ENCODE assay signal across 22 cellular contexts in the genomic region with DNA sequence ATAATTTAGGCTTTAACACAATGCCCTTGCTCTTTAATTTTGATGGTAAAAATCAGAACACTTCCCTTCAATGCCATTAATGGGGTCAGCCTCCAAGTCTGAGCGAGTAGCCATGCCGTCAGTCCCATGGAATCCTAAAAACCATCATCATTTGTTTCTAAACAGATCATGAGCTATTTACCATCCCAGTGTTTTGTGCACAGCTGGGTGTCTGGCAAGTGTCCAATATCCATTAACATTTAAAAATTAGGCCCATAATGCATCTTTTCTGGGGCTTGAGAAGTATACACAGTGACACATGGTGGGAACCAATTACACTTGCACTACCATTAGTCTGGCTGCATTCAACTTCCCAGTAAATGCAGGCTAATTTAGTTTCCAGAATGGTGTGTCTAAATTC.
A peak's percentile ranks its signal among the peaks of the same experiment; 100 is the strongest.
DNase-seq lines count a peak whose midpoint lies in the region; ATAC-seq and TF ChIP-seq lines count a peak whose summit lies in the region.
"Had no signal": no experiment of that assay in that cellular context is flagged by ENCODE, and none has a peak within 500 bp of the region (broad histone marks: within the 10 kb centered on the region; RNA-seq: fewer than 3 reads in every experiment).

No MANE protein-coding gene starts in this region.

- H3K4me1 Mint-ChIP-seq in osteocyte (ENCODE audit: unreplicated experiment) = peaks cover 42% of the 10 kb centered on the region
- H3K4me1 Mint-ChIP-seq: IgD-negative memory B cell; stimulated activated naive CD8-positive, alpha-beta T cell treated with anti-CD3 and anti-CD28 coated beads, Interleukin-15, amount 100 ng/mL, for 72 hours had no signal

- POLR2A ChIA-PET in SK-N-SH (lab: Yijun Ruan, JAX) = no interaction called here

- no peaks in the 10 kb centered on the region for H3K9me3 Mint-ChIP-seq in osteocyte (ENCODE audit: unreplicated experiment)
- H3K9me3 Mint-ChIP-seq: IgD-negative memory B cell; natural killer cell treated with Interleukin-12 subunit alpha and Interleukin-12 subunit beta and Interleukin-15 and Interleukin-18, amount 100 ng/mL, for 72 hours; stimulated activated naive CD8-positive, alpha-beta T cell treated with anti-CD3 and anti-CD28 coated beads, Interleukin-15, amount 100 ng/mL, for 72 hours had no signal

- DNase-seq in DMS153 (lab: John Stamatoyannopoulos, UW) (peak; percentile 40), DMS153 treated with DMSO at 0.1 percent for 48 hours (lab: John Stamatoyannopoulos, UW; ENCODE audit: unreplicated experiment) (no peak), NCI-H2107 treated with DMSO at 0.1 percent for 48 hours (lab: John Stamatoyannopoulos, UW; ENCODE audit: unreplicated experiment) (peak; percentile 36), SK-N-SH (peak; percentile 26), osteocyte (ENCODE audit: extremely low spot score, unreplicated experiment) (no peak)
- DNase-seq: 8988T; amniotic stem cell; central memory CD4-positive, alpha-beta T cell; effector CD4-positive, alpha-beta T cell; left colon; MG63; NCI-H446 treated with DMSO at 0.1 percent for 48 hours; Right ventricle myocardium superior; stimulated activated naive CD8-positive, alpha-beta T cell treated with anti-CD3 and anti-CD28 coated beads, Interleukin-15, amount 100 ng/mL, for 72 hours; upper lobe of right lung had no signal

- no peak overlapping the region for H2AFZ ChIP-seq in SK-N-SH (ENCODE audit: low read depth)

- H3K9me2 ChIP-seq in SK-N-SH = no peaks in the 10 kb centered on the region

- no peaks in the 10 kb centered on the region for H3K27me3 ChIP-seq in SK-N-SH (ENCODE audit: insufficient read depth)
- H3K27me3 ChIP-seq: BLaER1 treated with 17β-estradiol and CSF1 and Interleukin-3, amounts not matched to agents 10 nM and 100 nM; MG63; upper lobe of right lung had no signal

- peak in 1 of 2 experiments; percentile 70; a peak in 1 of 4 replicates for TF ChIP-seq EP300 in SK-N-SH (IDR thresholded peaks at IDR 0.05; ENCODE audit: borderline replicate concordance in 1 of 2, low read depth in 1 of 2, low read length in 1 of 2)

- 69% methylated on average over 2 of the region's 2 CpGs for WGBS in SK-N-SH (ENCODE audit: low lambda C conversion rate)

- H3K4me3 Mint-ChIP-seq in osteocyte (ENCODE audit: unreplicated experiment) = no peak overlapping the region
- H3K4me3 Mint-ChIP-seq: IgD-negative memory B cell; natural killer cell treated with Interleukin-12 subunit alpha and Interleukin-12 subunit beta and Interleukin-15 and Interleukin-18, amount 100 ng/mL, for 72 hours; stimulated activated naive CD8-positive, alpha-beta T cell treated with anti-CD3 and anti-CD28 coated beads, Interleukin-15, amount 100 ng/mL, for 72 hours had no signal

- H3K36me3 ChIP-seq in SK-N-SH (replicated peaks in 1 of 2; ENCODE audit: control insufficient read depth in 1 of 2, insufficient read depth in 2 of 2, low read length in 1 of 2) = no peaks in the 10 kb centered on the region
- H3K36me3 ChIP-seq: BLaER1 treated with 17β-estradiol and CSF1 and Interleukin-3, amounts not matched to agents 10 nM and 100 nM; MG63; upper lobe of right lung had no signal

- ATAC-seq in HG03196 (IDR thresholded peaks at IDR 0.05; ENCODE audit: unreplicated experiment) = no peak
- ATAC-seq in HG02759 (IDR thresholded peaks at IDR 0.05; ENCODE audit: unreplicated experiment) = no peak
- ATAC-seq in GM21447 (IDR thresholded peaks at IDR 0.05; ENCODE audit: unreplicated experiment) = no peak
- ATAC-seq: esophagus mucosa; left colon; natural killer cell treated with Interleukin-12 subunit alpha and Interleukin-12 subunit beta and Interleukin-15 and Interleukin-18, amount 100 ng/mL, for 72 hours; stimulated activated naive CD8-positive, alpha-beta T cell treated with anti-CD3 and anti-CD28 coated beads, Interleukin-15, amount 100 ng/mL, for 72 hours; upper lobe of right lung had no signal

- H3K4me2 ChIP-seq in SK-N-SH = no peak overlapping the region
- H3K4me2 ChIP-seq: BLaER1 treated with 17β-estradiol and CSF1 and Interleukin-3, amounts not matched to agents 10 nM and 100 nM had no signal

- no peak overlapping the region for H3K4me3 ChIP-seq in SK-N-SH (ENCODE audit: low read depth in 2 of 2, low read length in 1 of 2)
- H3K4me3 ChIP-seq: BLaER1 treated with 17β-estradiol and CSF1 and Interleukin-3, amounts not matched to agents 10 nM and 100 nM; MG63; upper lobe of right lung had no signal

- TF ChIP-seq RAD21 in SK-N-SH (IDR thresholded peaks at IDR 0.05; ENCODE audit: low read length) = no peak

- peak overlapping the region in 1 of 2 experiments; percentile 92; a peak in 2 of 4 replicates for H3K27ac ChIP-seq in SK-N-SH (ENCODE audit: low read depth in 2 of 2, low read length in 1 of 2)
- H3K27ac ChIP-seq: BLaER1 treated with 17β-estradiol and CSF1 and Interleukin-3, amounts not matched to agents 10 nM and 100 nM; upper lobe of right lung had no signal

- H3K27ac Mint-ChIP-seq in osteocyte (ENCODE audit: unreplicated experiment) = peak overlapping the region; percentile 41
- H3K27ac Mint-ChIP-seq: IgD-negative memory B cell; natural killer cell treated with Interleukin-12 subunit alpha and Interleukin-12 subunit beta and Interleukin-15 and Interleukin-18, amount 100 ng/mL, for 72 hours; stimulated activated naive CD8-positive, alpha-beta T cell treated with anti-CD3 and anti-CD28 coated beads, Interleukin-15, amount 100 ng/mL, for 72 hours had no signal

- H3K9ac ChIP-seq in SK-N-SH = no peak overlapping the region
- H3K9ac ChIP-seq: BLaER1 treated with 17β-estradiol and CSF1 and Interleukin-3, amounts not matched to agents 10 nM and 100 nM had no signal

- TF ChIP-seq CTCF in SK-N-SH (IDR thresholded peaks at IDR 0.05) (no peak), osteocyte (IDR thresholded peaks at IDR 0.05) (no peak)

- peaks cover 14 to 25% of the 10 kb centered on the region in 2 experiments; a peak in 3 of 4 replicates for H3K4me1 ChIP-seq in SK-N-SH (ENCODE audit: control insufficient read depth in 1 of 2, insufficient read depth in 2 of 2, low read depth in 1 of 2, low read length in 1 of 2)
- H3K4me1 ChIP-seq: BLaER1 treated with 17β-estradiol and CSF1 and Interleukin-3, amounts not matched to agents 10 nM and 100 nM; upper lobe of right lung had no signal

- H3K27me3 Mint-ChIP-seq in osteocyte (ENCODE audit: unreplicated experiment) = no peaks in the 10 kb centered on the region
- H3K27me3 Mint-ChIP-seq: IgD-negative memory B cell had no signal

- no peaks in the 10 kb centered on the region for H3K9me3 ChIP-seq in SK-N-SH
- H3K9me3 ChIP-seq: BLaER1 treated with 17β-estradiol and CSF1 and Interleukin-3, amounts not matched to agents 10 nM and 100 nM; MG63; upper lobe of right lung had no signal

- no peaks in the 10 kb centered on the region for H4K20me1 ChIP-seq in SK-N-SH (ENCODE audit: insufficient read depth)
- H4K20me1 ChIP-seq: BLaER1 treated with 17β-estradiol and CSF1 and Interleukin-3, amounts not matched to agents 10 nM and 100 nM had no signal

- CTCF ChIA-PET in SK-N-SH (lab: Yijun Ruan, JAX) = interaction anchor here (2.6 kb wide), 1 partner anchor 15 kb away, joined by 10 read pairs; no protein-coding TSS in a partner anchor

- no peaks in the 10 kb centered on the region for H3F3A ChIP-seq in SK-N-SH (replicated peaks; ENCODE audit: insufficient read depth)

- no peaks in the 10 kb centered on the region for H3K36me3 Mint-ChIP-seq in osteocyte (ENCODE audit: unreplicated experiment)
- H3K36me3 Mint-ChIP-seq: IgD-negative memory B cell; natural killer cell treated with Interleukin-12 subunit alpha and Interleukin-12 subunit beta and Interleukin-15 and Interleukin-18, amount 100 ng/mL, for 72 hours had no signal

- H3K79me2 ChIP-seq in SK-N-SH (ENCODE audit: insufficient read depth) = no peaks in the 10 kb centered on the region

TF ChIP-seq in SK-N-SH, 30 proteins besides CTCF, POLR2A, EP300 and RAD21:
- TF ChIP-seq SIN3A (IDR thresholded peaks at IDR 0.05; ENCODE audit: borderline replicate concordance, low read depth, low read length) (no peak), GATA2 (CRISPR knock-in tag; IDR thresholded peaks at IDR 0.05) (peak; percentile 32), YY1 (IDR thresholded peaks at IDR 0.05; ENCODE audit: low read depth) (no peak), FOXJ3 (CRISPR knock-in tag; IDR thresholded peaks at IDR 0.05) (peak; percentile 53; the same call in 1 of the 2 replicates), NFIC (IDR thresholded peaks at IDR 0.05; ENCODE audit: borderline replicate concordance) (no peak)
- TF ChIP-seq, protein P1, sequence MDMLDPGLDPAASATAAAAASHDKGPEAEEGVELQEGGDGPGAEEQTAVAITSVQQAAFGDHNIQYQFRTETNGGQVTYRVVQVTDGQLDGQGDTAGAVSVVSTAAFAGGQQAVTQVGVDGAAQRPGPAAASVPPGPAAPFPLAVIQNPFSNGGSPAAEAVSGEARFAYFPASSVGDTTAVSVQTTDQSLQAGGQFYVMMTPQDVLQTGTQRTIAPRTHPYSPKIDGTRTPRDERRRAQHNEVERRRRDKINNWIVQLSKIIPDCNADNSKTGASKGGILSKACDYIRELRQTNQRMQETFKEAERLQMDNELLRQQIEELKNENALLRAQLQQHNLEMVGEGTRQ (IDR thresholded peaks at IDR 0.05; ENCODE audit: borderline replicate concordance, low read depth, low read length) = no peak
- TF ChIP-seq, protein P2, sequence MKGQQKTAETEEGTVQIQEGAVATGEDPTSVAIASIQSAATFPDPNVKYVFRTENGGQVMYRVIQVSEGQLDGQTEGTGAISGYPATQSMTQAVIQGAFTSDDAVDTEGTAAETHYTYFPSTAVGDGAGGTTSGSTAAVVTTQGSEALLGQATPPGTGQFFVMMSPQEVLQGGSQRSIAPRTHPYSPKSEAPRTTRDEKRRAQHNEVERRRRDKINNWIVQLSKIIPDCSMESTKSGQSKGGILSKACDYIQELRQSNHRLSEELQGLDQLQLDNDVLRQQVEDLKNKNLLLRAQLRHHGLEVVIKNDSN (IDR thresholded peaks at IDR 0.05; ENCODE audit: borderline replicate concordance, low read depth) = no peak
- TF ChIP-seq, protein P3, sequence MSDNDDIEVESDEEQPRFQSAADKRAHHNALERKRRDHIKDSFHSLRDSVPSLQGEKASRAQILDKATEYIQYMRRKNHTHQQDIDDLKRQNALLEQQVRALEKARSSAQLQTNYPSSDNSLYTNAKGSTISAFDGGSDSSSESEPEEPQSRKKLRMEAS (IDR thresholded peaks at IDR 0.05; ENCODE audit: low read depth) = no peak

Comparison
In these comparisons a context has a peak if more than half of its experiments do, and no peak if none do; other contexts are left out.
1. DNase-seq: peak in DMS153 (single experiment), NCI-H2107 treated with DMSO at 0.1 percent for 48 hours (single experiment) and SK-N-SH (single experiment); none in DMS153 treated with DMSO at 0.1 percent for 48 hours (single experiment) and osteocyte (single experiment).